ENCODE assay signal across 1 cellular context in the genomic region with DNA sequence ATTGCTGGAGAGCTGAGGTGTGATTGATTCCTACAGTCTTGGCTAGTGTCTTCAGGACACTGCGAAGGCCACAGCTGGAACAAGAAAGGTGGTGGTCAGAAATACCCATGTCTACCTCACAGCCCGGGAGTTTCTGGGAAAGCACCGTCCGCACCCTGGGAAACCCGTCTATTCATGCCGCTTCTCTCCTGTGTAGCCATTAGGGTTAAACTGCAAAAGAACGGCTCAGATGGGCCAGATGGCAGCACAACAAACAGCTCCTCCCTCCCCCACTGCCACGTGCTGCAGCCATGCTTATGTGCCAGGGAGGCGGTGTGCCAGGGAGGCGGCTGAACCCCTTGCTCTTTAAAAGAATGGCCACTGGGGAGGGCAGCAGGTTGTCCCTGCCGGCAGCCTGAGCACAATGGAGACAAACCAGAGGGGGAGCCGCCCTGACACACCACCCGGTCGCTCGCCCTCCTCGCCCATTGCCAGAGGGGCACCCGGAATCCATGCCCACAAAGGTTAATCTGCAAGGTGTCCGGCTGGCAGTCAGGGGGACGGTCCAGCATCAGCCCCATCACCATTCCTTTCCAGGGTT.
A peak's percentile ranks its signal among the peaks of the same experiment; 100 is the strongest.
TF ChIP-seq lines count a peak whose summit lies in the region.

No MANE protein-coding gene starts in this region.

TF ChIP-seq in IMR-90, 13 proteins besides CTCF, POLR2A, EP300 and RAD21:
- no peak for TF ChIP-seq CEBPB (IDR thresholded peaks at IDR 0.05; ENCODE audit: low read depth, low read length)
- TF ChIP-seq, protein P1, sequence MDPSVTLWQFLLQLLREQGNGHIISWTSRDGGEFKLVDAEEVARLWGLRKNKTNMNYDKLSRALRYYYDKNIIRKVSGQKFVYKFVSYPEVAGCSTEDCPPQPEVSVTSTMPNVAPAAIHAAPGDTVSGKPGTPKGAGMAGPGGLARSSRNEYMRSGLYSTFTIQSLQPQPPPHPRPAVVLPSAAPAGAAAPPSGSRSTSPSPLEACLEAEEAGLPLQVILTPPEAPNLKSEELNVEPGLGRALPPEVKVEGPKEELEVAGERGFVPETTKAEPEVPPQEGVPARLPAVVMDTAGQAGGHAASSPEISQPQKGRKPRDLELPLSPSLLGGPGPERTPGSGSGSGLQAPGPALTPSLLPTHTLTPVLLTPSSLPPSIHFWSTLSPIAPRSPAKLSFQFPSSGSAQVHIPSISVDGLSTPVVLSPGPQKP (IDR thresholded peaks at IDR 0.05; ENCODE audit: borderline replicate concordance, low read depth, low read length) = no peak
- no peak for TF ChIP-seq SMC3 (IDR thresholded peaks at IDR 0.05; ENCODE audit: low read depth, low read length)
- peak; percentile 90; the same call in 1 of the 2 replicates for TF ChIP-seq MXI1 (IDR thresholded peaks at IDR 0.05; ENCODE audit: borderline replicate concordance, low read depth, low read length)
- TF ChIP-seq CHD1 (IDR thresholded peaks at IDR 0.05; ENCODE audit: low read depth, low read length) = no peak
- no peak for TF ChIP-seq MAZ (IDR thresholded peaks at IDR 0.05; ENCODE audit: borderline replicate concordance, low read depth, low read length)
- TF ChIP-seq FOS (IDR thresholded peaks at IDR 0.05; ENCODE audit: low read depth, low read length) = no peak
- no peak for TF ChIP-seq RCOR1 (IDR thresholded peaks at IDR 0.05; ENCODE audit: insufficient replicate concordance, low read length)
- TF ChIP-seq MAFK (IDR thresholded peaks at IDR 0.05; ENCODE audit: low read depth, low read length) = no peak
- peak; percentile 13; the same call in 1 of the 2 replicates for TF ChIP-seq BHLHE40 (IDR thresholded peaks at IDR 0.05; ENCODE audit: low read depth, low read length)
- no peak for TF ChIP-seq NFE2L2 (IDR thresholded peaks at IDR 0.05; ENCODE audit: low read depth, low read length)
- TF ChIP-seq RFX5 (IDR thresholded peaks at IDR 0.05; ENCODE audit: low read depth, low read length) = no peak
- TF ChIP-seq, protein P2, sequence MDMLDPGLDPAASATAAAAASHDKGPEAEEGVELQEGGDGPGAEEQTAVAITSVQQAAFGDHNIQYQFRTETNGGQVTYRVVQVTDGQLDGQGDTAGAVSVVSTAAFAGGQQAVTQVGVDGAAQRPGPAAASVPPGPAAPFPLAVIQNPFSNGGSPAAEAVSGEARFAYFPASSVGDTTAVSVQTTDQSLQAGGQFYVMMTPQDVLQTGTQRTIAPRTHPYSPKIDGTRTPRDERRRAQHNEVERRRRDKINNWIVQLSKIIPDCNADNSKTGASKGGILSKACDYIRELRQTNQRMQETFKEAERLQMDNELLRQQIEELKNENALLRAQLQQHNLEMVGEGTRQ (IDR thresholded peaks at IDR 0.05; ENCODE audit: low read depth, low read length) = peak; percentile 34; the same call in 1 of the 2 replicates
